Comparison of ENCODE assay signal across 9 cellular contexts in the genomic region with DNA sequence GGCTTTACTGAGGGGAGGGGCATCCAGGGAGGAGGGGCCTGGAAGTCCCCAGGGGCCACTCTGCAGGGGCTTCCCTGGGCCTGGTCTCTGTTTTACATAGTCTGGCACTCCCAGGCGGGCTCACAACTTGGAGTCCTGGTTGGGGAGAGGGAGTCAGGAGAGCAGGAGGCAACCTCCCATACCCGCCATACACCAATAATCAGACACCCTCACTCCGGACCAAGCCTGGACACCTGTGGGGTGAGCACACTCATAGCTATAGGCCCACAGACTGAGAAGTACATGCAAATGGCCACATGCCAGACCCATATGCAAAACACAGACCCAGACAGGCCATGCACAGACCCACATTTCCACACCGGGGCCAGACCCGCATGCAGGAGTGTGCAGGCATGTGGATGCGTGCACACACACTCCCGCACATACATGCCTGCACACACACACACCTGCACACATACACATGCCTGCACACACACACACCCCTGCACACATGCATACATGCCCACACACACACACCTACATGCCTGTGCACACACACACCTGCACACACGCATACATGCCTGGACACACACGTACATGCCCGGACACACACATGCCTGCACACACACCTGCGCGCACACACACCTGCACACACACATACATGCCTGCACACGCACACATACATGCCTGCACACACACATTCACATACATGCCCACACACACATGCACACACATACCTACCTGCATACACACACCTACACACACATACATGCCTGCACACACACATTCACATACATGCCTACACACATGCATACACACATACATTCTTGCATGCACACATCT.
DNase-seq lines count a peak whose midpoint lies in the region; ATAC-seq and TF ChIP-seq lines count a peak whose summit lies in the region.
"Had no signal": no experiment of that assay in that cellular context is flagged by ENCODE, and none has a peak within 500 bp of the region (broad histone marks: within the 10 kb centered on the region; RNA-seq: fewer than 3 reads in every experiment).

No MANE protein-coding gene starts in this region.

- peaks cover 69% of the 10 kb centered on the region for H3K4me1 Mint-ChIP-seq in activated T-helper 2 cell treated with anti-CD3 and anti-CD28 coated beads, Interferon-gamma antibody, Interleukin-2, Interleukin-4, amounts not matched to agents 10 μg/mL and 5 μg/mL and 100 μg/mL, durations not matched to agents 14 hours and 24 hours and 36 hours (ENCODE audit: low read depth)

- H3K27ac Mint-ChIP-seq in activated T-helper 2 cell treated with anti-CD3 and anti-CD28 coated beads, Interferon-gamma antibody, Interleukin-2, Interleukin-4, amounts not matched to agents 10 μg/mL and 5 μg/mL and 100 μg/mL, durations not matched to agents 14 hours and 24 hours and 36 hours, result peak overlapping the region; percentile 96

- DNase-seq in GM06990 (ENCODE audit: extremely low read depth, insufficient read length) (peak; percentile 80), GM19240 (ENCODE audit: insufficient read length, low spot score) (peak; percentile 69), SK-N-DZ (ENCODE audit: low spot score) (no peak), AG08396 (ENCODE audit: low spot score) (no peak), GDM1 (lab: John Stamatoyannopoulos, UW) (no peak)
- DNase-seq in activated T-helper 2 cell treated with anti-CD3 and anti-CD28 coated beads, Interferon-gamma antibody, Interleukin-2, Interleukin-4, amounts not matched to agents 10 μg/mL and 5 μg/mL and 100 μg/mL, durations not matched to agents 14 hours and 24 hours and 36 hours (ENCODE audit: low spot score), result no peak
- no peak for DNase-seq in stimulated activated CD4-positive, alpha-beta T cell treated with anti-CD3 and anti-CD28 coated beads, Interleukin-15, amount 100 ng/mL, for 24 hours
- DNase-seq: NCI-H1436 had no signal

- no peaks in the 10 kb centered on the region for H3K9me3 Mint-ChIP-seq in activated T-helper 2 cell treated with anti-CD3 and anti-CD28 coated beads, Interferon-gamma antibody, Interleukin-2, Interleukin-4, amounts not matched to agents 10 μg/mL and 5 μg/mL and 100 μg/mL, durations not matched to agents 14 hours and 24 hours and 36 hours

- H3K27me3 ChIP-seq in GM06990 (replicated peaks; ENCODE audit: control insufficient read depth, insufficient read depth, low read length), result no peaks in the 10 kb centered on the region

- no peak for TF ChIP-seq CTCF in GM06990 (IDR thresholded peaks at IDR 0.05; ENCODE audit: insufficient read depth, low read length, poor library complexity, severe bottlenecking)

- no peaks in the 10 kb centered on the region for H3K27me3 Mint-ChIP-seq in activated T-helper 2 cell treated with anti-CD3 and anti-CD28 coated beads, Interferon-gamma antibody, Interleukin-2, Interleukin-4, amounts not matched to agents 10 μg/mL and 5 μg/mL and 100 μg/mL, durations not matched to agents 14 hours and 24 hours and 36 hours (ENCODE audit: low read depth)

- intact Hi-C loops in activated T-helper 2 cell treated with anti-CD3 and anti-CD28 coated beads, Interferon-gamma antibody, Interleukin-2, Interleukin-4, amounts not matched to agents 10 μg/mL and 5 μg/mL and 100 μg/mL, durations not matched to agents 14 hours and 24 hours and 36 hours (cut with micrococcal nuclease), result no loop called here

- peak; percentile 25 for ATAC-seq in HG03060 (IDR thresholded peaks at IDR 0.05; ENCODE audit: low read depth, unreplicated experiment)

- H3K36me3 Mint-ChIP-seq in activated T-helper 2 cell treated with anti-CD3 and anti-CD28 coated beads, Interferon-gamma antibody, Interleukin-2, Interleukin-4, amounts not matched to agents 10 μg/mL and 5 μg/mL and 100 μg/mL, durations not matched to agents 14 hours and 24 hours and 36 hours (ENCODE audit: low read depth), result no peaks in the 10 kb centered on the region

- H3K4me3 ChIP-seq in GM06990 (replicated peaks; ENCODE audit: low read depth, low read length), result no peak overlapping the region

- no peaks in the 10 kb centered on the region for H3K36me3 ChIP-seq in GM06990 (ENCODE audit: control insufficient read depth, insufficient read depth, low read length)

- no peak overlapping the region for H3K4me3 Mint-ChIP-seq in activated T-helper 2 cell treated with anti-CD3 and anti-CD28 coated beads, Interferon-gamma antibody, Interleukin-2, Interleukin-4, amounts not matched to agents 10 μg/mL and 5 μg/mL and 100 μg/mL, durations not matched to agents 14 hours and 24 hours and 36 hours (ENCODE audit: low read depth)

Comparison
In these comparisons a context has a peak if more than half of its experiments do, and no peak if none do; other contexts are left out.
1. DNase-seq: peak in GM06990 (single experiment) and GM19240 (single experiment); none in activated T-helper 2 cell treated with anti-CD3 and anti-CD28 coated beads, Interferon-gamma antibody, Interleukin-2, Interleukin-4, amounts not matched to agents 10 μg/mL and 5 μg/mL and 100 μg/mL, durations not matched to agents 14 hours and 24 hours and 36 hours (single experiment), SK-N-DZ (single experiment), AG08396 (single experiment), GDM1 (single experiment) and stimulated activated CD4-positive, alpha-beta T cell treated with anti-CD3 and anti-CD28 coated beads, Interleukin-15, amount 100 ng/mL, for 24 hours (single experiment).